In the genomic region with DNA sequence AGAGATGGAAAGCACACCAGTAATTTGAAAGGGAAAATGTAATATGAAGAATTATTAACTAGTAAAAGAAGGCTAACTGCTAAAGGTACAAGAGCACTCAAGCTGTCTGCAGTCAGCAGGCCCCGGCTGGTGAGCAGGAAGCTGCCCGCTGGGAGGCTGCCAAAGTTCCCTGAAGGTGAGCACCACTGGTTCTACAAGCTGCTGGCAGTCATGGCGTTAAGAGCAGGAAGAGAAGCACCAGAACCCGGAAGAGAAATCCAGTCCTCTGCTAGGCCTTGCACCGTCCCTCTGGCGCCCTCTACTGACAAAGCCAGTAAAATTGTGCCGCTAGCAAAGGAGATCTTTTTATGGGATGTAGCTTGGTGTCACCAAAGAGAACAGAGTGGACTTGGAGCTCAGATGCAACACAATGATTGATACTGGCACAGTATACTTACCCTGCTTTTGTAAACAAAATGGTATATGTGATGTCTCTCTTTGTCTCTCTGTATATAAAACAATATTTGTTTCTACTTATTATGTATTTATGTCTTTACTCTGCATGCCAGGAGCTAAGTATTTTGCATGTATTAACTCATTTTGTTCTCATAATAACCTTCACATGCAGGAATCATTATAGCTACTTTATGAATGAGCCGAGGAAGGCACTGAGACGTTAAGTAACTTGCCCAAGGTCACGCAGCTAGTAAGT, we compare ENCODE assay signal across 8 cellular contexts. TPM values are rescaled to one million over a fixed set of nuclear protein-coding genes. Genes with fewer than 3 reads are reported as not detected.
DNase-seq lines count a peak whose midpoint lies in the region; ATAC-seq, FAIRE-seq and TF ChIP-seq lines count a peak whose summit lies in the region.

No MANE protein-coding gene starts in this region.

- intact Hi-C loops in pancreas (cut with DNase I): no loop called here

- peak; percentile 97 for DNase-seq in GF-D8 (lab: John Stamatoyannopoulos, UW)
- DNase-seq in HCEC 1CT: peak; percentile 91
- DNase-seq in MV-4-11 (lab: John Stamatoyannopoulos, UW): peak; percentile 96
- peak; percentile 99 for DNase-seq in SIG-M5 treated with dmso at 0.1 percent for 504 hours (lab: John Stamatoyannopoulos, UW; ENCODE audit: unreplicated experiment)
- DNase-seq in activated naive CD4-positive, alpha-beta T cell (lab: John Stamatoyannopoulos, UW): peak; percentile 46 to 76 (median 72)
- DNase-seq in globus pallidus (ENCODE audit: low spot score): peak; percentile 75
- peak; percentile 88 to 95 (median 92) for DNase-seq in pancreas
- DNase-seq in tibial nerve (ENCODE audit: low spot score in 2 of 2): peak; percentile 71 to 80

- no peak for FAIRE-seq in pancreas (lab: Jason Lieb, UNC)

- no peaks in the 10 kb centered on the region for H3K27me3 ChIP-seq in pancreas
- H3K27me3 ChIP-seq in tibial nerve: no peaks in the 10 kb centered on the region

- no peak for TF ChIP-seq POLR2A in tibial nerve (IDR thresholded peaks at IDR 0.05)

- TF ChIP-seq CTCF in pancreas (IDR thresholded peaks at IDR 0.05): peak; percentile 74 to 89 (median 80)
- peak; percentile 53 to 71 (median 66) for TF ChIP-seq CTCF in tibial nerve (IDR thresholded peaks at IDR 0.05)

- H3K27ac ChIP-seq in pancreas (peak overlapping the region in 3 of 4 donors; percentile 23 to 64 (median 60)), tibial nerve (no peak overlapping the region)

- peak; percentile 86 to 93 (median 90) for ATAC-seq in pancreas

- H3K4me3 ChIP-seq in pancreas: peak overlapping the region in 1 of 4 donors; percentile 45
- no peak overlapping the region for H3K4me3 ChIP-seq in tibial nerve

- TF ChIP-seq EP300 in tibial nerve (IDR thresholded peaks at IDR 0.05): peak in 1 of 2 donors; percentile 55

- H3K4me1 ChIP-seq in pancreas: peaks cover 13 to 26% (median 22%) of the 10 kb centered on the region in 3 donors
- H3K4me1 ChIP-seq in tibial nerve: peaks cover 0 to 23% (median 4%) of the 10 kb centered on the region in 4 donors

- 8 to 11% methylated on average over 10 of the region's 10 CpGs for WGBS in pancreas, 2 donors
- 27 to 31% methylated on average over 10 of the region's 10 CpGs for WGBS in tibial nerve, 2 donors

- no peaks in the 10 kb centered on the region for H3K36me3 ChIP-seq in pancreas
- no peaks in the 10 kb centered on the region for H3K36me3 ChIP-seq in tibial nerve

- H3K9me3 ChIP-seq in pancreas (no peaks in the 10 kb centered on the region), tibial nerve (no peaks in the 10 kb centered on the region)

RNA-seq across cellular contexts. Expression of a gene that starts 28.1 kb away (rescaled TPM):
- total RNA-seq in pancreas: 10 to 100 TPM in 1 of 6 donors, 1 to 10 TPM in 5; 4.8 to 13.5 (median 9.1) TPM
- polyA plus RNA-seq in pancreas: 1 to 10 TPM; 4.5 to 5.7 TPM
- total RNA-seq in tibial nerve: 10 to 100 TPM; 12.4 to 71.7 (median 15.6) TPM

RNA-seq across cellular contexts. Expression of a gene that starts 49.3 kb away (rescaled TPM):
- total RNA-seq in pancreas (10 to 100 TPM in 1 of 6 donors, 1 to 10 TPM in 5; 3.0 to 11.7 (median 5.6) TPM), tibial nerve (10 to 100 TPM in 2 of 4 donors, 1 to 10 TPM in 2; 6.1 to 21.4 (median 11.2) TPM)
- 1 to 10 TPM; 3.4 to 4.6 TPM for polyA plus RNA-seq in pancreas

Comparison
In these comparisons a context has a peak if more than half of its experiments do, and no peak if none do; other contexts are left out.
1. H3K27ac ChIP-seq: peak in pancreas (3 of 4); none in tibial nerve (0 of 4).
2. Peak in every context shown above with its lines, with median percentiles within 50 percentile points of each other: DNase-seq.